In the genomic region with DNA sequence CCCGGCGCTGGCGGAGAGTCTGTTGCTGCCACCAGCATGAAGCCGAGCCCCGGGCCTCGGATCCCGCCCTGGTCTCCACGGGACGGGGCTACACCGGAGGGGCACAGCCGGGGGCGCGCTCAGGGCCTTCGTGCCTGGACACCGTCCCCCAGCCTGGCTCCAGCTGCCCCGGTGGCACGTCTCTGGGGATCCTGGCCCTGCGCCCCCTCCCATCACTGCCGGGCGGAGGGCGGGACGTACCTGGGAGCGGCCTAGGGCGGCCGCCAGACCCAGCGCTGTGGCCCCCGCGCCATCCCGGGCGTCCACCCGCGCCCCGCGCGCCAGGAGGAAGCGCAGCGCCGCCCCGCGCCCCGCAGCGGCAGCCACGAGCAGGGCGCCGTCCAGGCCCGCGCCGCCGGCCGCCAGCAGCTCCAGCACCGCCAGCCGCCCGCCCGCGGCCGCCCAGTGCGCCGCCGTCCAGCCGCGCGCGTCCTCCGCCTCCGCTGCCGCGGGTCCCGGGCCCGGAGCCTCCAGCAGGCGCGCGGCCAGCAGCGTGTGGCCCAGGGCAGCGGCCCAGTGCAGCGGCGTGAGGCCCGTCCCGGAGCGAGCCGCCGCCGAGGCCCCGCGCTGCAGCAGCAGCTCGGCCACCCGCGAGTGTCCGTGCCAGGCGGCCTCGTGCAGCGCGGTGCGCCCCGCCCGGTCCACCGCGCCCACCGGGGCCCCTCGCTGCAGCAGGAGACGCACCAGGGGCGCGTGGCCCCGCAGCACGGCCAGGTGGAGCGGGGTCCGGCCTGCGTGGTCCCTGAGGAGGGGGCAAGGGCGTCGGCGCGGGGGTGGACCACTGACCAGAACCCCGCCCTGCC, we compare ENCODE assay signal across 1 cellular context.
TF ChIP-seq lines count a peak whose summit lies in the region.

No MANE protein-coding gene starts in this region.

TF ChIP-seq in HepG2, 621 proteins besides CTCF, POLR2A, EP300 and RAD21:
- TF ChIP-seq PHB2 (IDR thresholded peaks at IDR 0.05; ENCODE audit: partially characterized antibody): no peak
- TF ChIP-seq, protein P1, sequence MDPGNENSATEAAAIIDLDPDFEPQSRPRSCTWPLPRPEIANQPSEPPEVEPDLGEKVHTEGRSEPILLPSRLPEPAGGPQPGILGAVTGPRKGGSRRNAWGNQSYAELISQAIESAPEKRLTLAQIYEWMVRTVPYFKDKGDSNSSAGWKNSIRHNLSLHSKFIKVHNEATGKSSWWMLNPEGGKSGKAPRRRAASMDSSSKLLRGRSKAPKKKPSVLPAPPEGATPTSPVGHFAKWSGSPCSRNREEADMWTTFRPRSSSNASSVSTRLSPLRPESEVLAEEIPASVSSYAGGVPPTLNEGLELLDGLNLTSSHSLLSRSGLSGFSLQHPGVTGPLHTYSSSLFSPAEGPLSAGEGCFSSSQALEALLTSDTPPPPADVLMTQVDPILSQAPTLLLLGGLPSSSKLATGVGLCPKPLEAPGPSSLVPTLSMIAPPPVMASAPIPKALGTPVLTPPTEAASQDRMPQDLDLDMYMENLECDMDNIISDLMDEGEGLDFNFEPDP (CRISPR knock-in tag; conservative IDR thresholded peaks at IDR 0.05): 0 out of 2 replicates have a peak, but pooled peaks have one; percentile 49
- TF ChIP-seq, protein P2, sequence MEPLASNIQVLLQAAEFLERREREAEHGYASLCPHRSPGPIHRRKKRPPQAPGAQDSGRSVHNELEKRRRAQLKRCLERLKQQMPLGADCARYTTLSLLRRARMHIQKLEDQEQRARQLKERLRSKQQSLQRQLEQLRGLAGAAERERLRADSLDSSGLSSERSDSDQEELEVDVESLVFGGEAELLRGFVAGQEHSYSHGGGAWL (CRISPR knock-in tag; IDR thresholded peaks at IDR 0.05): no peak
- TF ChIP-seq IRX3 (CRISPR knock-in tag; IDR thresholded peaks at IDR 0.05; ENCODE audit: borderline replicate concordance, low read depth): no peak
- no peak for TF ChIP-seq THAP11 (CRISPR knock-in tag; IDR thresholded peaks at IDR 0.05)
- TF ChIP-seq, protein P3, sequence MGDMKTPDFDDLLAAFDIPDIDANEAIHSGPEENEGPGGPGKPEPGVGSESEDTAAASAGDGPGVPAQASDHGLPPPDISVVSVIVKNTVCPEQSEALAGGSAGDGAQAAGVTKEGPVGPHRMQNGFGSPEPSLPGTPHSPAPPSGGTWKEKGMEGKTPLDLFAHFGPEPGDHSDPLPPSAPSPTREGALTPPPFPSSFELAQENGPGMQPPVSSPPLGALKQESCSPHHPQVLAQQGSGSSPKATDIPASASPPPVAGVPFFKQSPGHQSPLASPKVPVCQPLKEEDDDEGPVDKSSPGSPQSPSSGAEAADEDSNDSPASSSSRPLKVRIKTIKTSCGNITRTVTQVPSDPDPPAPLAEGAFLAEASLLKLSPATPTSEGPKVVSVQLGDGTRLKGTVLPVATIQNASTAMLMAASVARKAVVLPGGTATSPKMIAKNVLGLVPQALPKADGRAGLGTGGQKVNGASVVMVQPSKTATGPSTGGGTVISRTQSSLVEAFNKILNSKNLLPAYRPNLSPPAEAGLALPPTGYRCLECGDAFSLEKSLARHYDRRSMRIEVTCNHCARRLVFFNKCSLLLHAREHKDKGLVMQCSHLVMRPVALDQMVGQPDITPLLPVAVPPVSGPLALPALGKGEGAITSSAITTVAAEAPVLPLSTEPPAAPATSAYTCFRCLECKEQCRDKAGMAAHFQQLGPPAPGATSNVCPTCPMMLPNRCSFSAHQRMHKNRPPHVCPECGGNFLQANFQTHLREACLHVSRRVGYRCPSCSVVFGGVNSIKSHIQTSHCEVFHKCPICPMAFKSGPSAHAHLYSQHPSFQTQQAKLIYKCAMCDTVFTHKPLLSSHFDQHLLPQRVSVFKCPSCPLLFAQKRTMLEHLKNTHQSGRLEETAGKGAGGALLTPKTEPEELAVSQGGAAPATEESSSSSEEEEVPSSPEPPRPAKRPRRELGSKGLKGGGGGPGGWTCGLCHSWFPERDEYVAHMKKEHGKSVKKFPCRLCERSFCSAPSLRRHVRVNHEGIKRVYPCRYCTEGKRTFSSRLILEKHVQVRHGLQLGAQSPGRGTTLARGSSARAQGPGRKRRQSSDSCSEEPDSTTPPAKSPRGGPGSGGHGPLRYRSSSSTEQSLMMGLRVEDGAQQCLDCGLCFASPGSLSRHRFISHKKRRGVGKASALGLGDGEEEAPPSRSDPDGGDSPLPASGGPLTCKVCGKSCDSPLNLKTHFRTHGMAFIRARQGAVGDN (CRISPR knock-in tag; IDR thresholded peaks at IDR 0.05): peak; percentile 43; the same call in 1 of the 2 replicates
- TF ChIP-seq HNF4A (CRISPR knock-in tag; IDR thresholded peaks at IDR 0.05): no peak
- TF ChIP-seq, protein P4, sequence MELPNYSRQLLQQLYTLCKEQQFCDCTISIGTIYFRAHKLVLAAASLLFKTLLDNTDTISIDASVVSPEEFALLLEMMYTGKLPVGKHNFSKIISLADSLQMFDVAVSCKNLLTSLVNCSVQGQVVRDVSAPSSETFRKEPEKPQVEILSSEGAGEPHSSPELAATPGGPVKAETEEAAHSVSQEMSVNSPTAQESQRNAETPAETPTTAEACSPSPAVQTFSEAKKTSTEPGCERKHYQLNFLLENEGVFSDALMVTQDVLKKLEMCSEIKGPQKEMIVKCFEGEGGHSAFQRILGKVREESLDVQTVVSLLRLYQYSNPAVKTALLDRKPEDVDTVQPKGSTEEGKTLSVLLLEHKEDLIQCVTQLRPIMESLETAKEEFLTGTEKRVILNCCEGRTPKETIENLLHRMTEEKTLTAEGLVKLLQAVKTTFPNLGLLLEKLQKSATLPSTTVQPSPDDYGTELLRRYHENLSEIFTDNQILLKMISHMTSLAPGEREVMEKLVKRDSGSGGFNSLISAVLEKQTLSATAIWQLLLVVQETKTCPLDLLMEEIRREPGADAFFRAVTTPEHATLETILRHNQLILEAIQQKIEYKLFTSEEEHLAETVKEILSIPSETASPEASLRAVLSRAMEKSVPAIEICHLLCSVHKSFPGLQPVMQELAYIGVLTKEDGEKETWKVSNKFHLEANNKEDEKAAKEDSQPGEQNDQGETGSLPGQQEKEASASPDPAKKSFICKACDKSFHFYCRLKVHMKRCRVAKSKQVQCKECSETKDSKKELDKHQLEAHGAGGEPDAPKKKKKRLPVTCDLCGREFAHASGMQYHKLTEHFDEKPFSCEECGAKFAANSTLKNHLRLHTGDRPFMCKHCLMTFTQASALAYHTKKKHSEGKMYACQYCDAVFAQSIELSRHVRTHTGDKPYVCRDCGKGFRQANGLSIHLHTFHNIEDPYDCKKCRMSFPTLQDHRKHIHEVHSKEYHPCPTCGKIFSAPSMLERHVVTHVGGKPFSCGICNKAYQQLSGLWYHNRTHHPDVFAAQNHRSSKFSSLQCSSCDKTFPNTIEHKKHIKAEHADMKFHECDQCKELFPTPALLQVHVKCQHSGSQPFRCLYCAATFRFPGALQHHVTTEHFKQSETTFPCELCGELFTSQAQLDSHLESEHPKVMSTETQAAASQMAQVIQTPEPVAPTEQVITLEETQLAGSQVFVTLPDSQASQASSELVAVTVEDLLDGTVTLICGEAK (IDR thresholded peaks at IDR 0.05): no peak
- TF ChIP-seq, protein P4 (CRISPR knock-in tag; IDR thresholded peaks at IDR 0.05): 0 out of 2 replicates have a peak, but pooled peaks have one; percentile 27
- TF ChIP-seq YY1 (IDR thresholded peaks at IDR 0.05; ENCODE audit: insufficient read depth, insufficient replicate concordance, low read depth, low read length): peak; percentile 11
- no peak for TF ChIP-seq ZNF431 (CRISPR knock-in tag; IDR thresholded peaks at IDR 0.05; ENCODE audit: borderline replicate concordance, low read depth)
- TF ChIP-seq, protein P5, sequence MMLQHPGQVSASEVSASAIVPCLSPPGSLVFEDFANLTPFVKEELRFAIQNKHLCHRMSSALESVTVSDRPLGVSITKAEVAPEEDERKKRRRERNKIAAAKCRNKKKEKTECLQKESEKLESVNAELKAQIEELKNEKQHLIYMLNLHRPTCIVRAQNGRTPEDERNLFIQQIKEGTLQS (CRISPR knock-in tag; IDR thresholded peaks at IDR 0.05): no peak
- TF ChIP-seq, protein P6, sequence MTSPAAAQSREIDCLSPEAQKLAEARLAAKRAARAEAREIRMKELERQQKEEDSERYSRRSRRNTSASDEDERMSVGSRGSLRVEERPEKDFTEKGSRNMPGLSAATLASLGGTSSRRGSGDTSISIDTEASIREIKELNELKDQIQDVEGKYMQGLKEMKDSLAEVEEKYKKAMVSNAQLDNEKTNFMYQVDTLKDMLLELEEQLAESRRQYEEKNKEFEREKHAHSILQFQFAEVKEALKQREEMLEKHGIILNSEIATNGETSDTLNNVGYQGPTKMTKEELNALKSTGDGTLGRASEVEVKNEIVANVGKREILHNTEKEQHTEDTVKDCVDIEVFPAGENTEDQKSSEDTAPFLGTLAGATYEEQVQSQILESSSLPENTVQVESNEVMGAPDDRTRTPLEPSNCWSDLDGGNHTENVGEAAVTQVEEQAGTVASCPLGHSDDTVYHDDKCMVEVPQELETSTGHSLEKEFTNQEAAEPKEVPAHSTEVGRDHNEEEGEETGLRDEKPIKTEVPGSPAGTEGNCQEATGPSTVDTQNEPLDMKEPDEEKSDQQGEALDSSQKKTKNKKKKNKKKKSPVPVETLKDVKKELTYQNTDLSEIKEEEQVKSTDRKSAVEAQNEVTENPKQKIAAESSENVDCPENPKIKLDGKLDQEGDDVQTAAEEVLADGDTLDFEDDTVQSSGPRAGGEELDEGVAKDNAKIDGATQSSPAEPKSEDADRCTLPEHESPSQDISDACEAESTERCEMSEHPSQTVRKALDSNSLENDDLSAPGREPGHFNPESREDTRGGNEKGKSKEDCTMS (CRISPR knock-in tag; conservative IDR thresholded peaks at IDR 0.05): no peak
- TF ChIP-seq MAFK (conservative IDR thresholded peaks at IDR 0.05 in 1 of 2, IDR thresholded peaks at IDR 0.05 in 1 of 2; ENCODE audit: low read length in 2 of 2): no peak
- TF ChIP-seq MEIS1 (CRISPR knock-in tag; IDR thresholded peaks at IDR 0.05; ENCODE audit: borderline replicate concordance): no peak
- TF ChIP-seq ZFY (CRISPR knock-in tag; IDR thresholded peaks at IDR 0.05): peak; percentile 50; the same call in 1 of the 2 replicates
- no peak for TF ChIP-seq ZNF160 (CRISPR knock-in tag; IDR thresholded peaks at IDR 0.05)
- TF ChIP-seq ZBTB3 (CRISPR knock-in tag; IDR thresholded peaks at IDR 0.05; ENCODE audit: borderline replicate concordance, low read depth): no peak
- no peak for TF ChIP-seq POLR2AphosphoS2 (IDR thresholded peaks at IDR 0.05; ENCODE audit: low read depth, low read length)
- TF ChIP-seq ARNTL (CRISPR knock-in tag; IDR thresholded peaks at IDR 0.05): no peak
- TF ChIP-seq ZFX (CRISPR knock-in tag; IDR thresholded peaks at IDR 0.05; ENCODE audit: low read depth): peak; percentile 33; the same call in 1 of the 2 replicates
- peak; percentile 21 for TF ChIP-seq AGO2 (optimal IDR thresholded peaks at IDR 0.05; ENCODE audit: low read depth, low read length)
- TF ChIP-seq, protein P7, sequence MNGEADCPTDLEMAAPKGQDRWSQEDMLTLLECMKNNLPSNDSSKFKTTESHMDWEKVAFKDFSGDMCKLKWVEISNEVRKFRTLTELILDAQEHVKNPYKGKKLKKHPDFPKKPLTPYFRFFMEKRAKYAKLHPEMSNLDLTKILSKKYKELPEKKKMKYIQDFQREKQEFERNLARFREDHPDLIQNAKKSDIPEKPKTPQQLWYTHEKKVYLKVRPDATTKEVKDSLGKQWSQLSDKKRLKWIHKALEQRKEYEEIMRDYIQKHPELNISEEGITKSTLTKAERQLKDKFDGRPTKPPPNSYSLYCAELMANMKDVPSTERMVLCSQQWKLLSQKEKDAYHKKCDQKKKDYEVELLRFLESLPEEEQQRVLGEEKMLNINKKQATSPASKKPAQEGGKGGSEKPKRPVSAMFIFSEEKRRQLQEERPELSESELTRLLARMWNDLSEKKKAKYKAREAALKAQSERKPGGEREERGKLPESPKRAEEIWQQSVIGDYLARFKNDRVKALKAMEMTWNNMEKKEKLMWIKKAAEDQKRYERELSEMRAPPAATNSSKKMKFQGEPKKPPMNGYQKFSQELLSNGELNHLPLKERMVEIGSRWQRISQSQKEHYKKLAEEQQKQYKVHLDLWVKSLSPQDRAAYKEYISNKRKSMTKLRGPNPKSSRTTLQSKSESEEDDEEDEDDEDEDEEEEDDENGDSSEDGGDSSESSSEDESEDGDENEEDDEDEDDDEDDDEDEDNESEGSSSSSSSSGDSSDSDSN (CRISPR knock-in tag; IDR thresholded peaks at IDR 0.05): peak; percentile 36; the same call in 1 of the 2 replicates
- no peak for TF ChIP-seq NONO (IDR thresholded peaks at IDR 0.05)
- no peak for TF ChIP-seq NONO (CRISPR knock-in tag; conservative IDR thresholded peaks at IDR 0.05)
- TF ChIP-seq, protein P8, sequence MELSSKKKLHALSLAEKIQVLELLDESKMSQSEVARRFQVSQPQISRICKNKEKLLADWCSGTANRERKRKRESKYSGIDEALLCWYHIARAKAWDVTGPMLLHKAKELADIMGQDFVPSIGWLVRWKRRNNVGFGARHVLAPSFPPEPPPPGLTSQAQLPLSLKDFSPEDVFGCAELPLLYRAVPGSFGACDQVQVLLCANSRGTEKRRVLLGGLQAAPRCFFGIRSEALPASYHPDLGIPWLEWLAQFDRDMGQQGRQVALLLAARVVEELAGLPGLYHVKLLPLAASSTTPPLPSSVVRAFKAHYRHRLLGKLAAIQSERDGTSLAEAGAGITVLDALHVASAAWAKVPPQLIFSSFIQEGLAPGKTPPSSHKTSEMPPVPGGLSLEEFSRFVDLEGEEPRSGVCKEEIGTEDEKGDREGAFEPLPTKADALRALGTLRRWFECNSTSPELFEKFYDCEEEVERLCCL (CRISPR knock-in tag; IDR thresholded peaks at IDR 0.05; ENCODE audit: borderline replicate concordance): no peak
- no peak for TF ChIP-seq ZNF24 (IDR thresholded peaks at IDR 0.05)
